Comparison of ENCODE assay signal across 8 cellular contexts in genomic region chr2:80073134-80073561, GRCh38.
DNase-seq lines count a peak whose midpoint lies in the region; ATAC-seq, FAIRE-seq and TF ChIP-seq lines count a peak whose summit lies in the region.

No MANE protein-coding gene starts in this region.

- 12% methylated on average over 2 of the region's 2 CpGs for WGBS in hepatocyte (ENCODE audit: low lambda C conversion rate, missing lambda C conversion rate)

- H3K27me3 ChIP-seq in astrocyte (ENCODE audit: insufficient read depth, low read length), result no peaks in the 10 kb centered on the region
- no peaks in the 10 kb centered on the region for H3K27me3 ChIP-seq in hepatocyte

- no peaks in the 10 kb centered on the region for H3K9me3 Mint-ChIP-seq in astrocyte (ENCODE audit: unreplicated experiment)

- H3K9ac ChIP-seq in astrocyte (ENCODE audit: low read length), result no peak overlapping the region

- H3K79me2 ChIP-seq in astrocyte (ENCODE audit: insufficient read depth, low read length), result no peaks in the 10 kb centered on the region
- H3K79me2 ChIP-seq in hepatocyte, result no peaks in the 10 kb centered on the region

- peak; percentile 71 for ATAC-seq in HG03159 (IDR thresholded peaks at IDR 0.05; ENCODE audit: unreplicated experiment)

- H3K27ac ChIP-seq in astrocyte (ENCODE audit: low read depth, low read length) (no peak overlapping the region), hepatocyte (no peak overlapping the region)

- H3K9me3 ChIP-seq in astrocyte (ENCODE audit: insufficient read depth, low read depth, low read length) (no peaks in the 10 kb centered on the region), hepatocyte (ENCODE audit: low read depth) (no peaks in the 10 kb centered on the region)

- H2AFZ ChIP-seq in astrocyte (ENCODE audit: low read depth, low read length) (no peak overlapping the region), hepatocyte (no peak overlapping the region)

- no peaks in the 10 kb centered on the region for H3K36me3 Mint-ChIP-seq in astrocyte (ENCODE audit: low read depth, unreplicated experiment)

- DNase-seq in AG20443 (ENCODE audit: low spot score) (peak; percentile 65), NCI-H526 treated with DMSO at 0.1 percent for 48 hours (lab: John Stamatoyannopoulos, UW) (peak; percentile 35), astrocyte (ENCODE audit: low read depth) (peak; percentile 25), hepatocyte (ENCODE audit: low spot score) (peak; percentile 83), stromal cell of bone marrow (ENCODE audit: low read depth) (peak; percentile 43)
- DNase-seq in stimulated activated CD4-positive, alpha-beta T cell treated with anti-CD3 and anti-CD28 coated beads, Interleukin-4, amount 100 ng/mL, for 4 hours, result no peak

- H3K36me3 ChIP-seq in astrocyte (ENCODE audit: insufficient read depth, low read length) (no peaks in the 10 kb centered on the region), hepatocyte (replicated peaks; ENCODE audit: insufficient read depth, low read depth) (no peaks in the 10 kb centered on the region)

- H4K20me1 ChIP-seq in astrocyte (ENCODE audit: insufficient read depth, low read length), result no peaks in the 10 kb centered on the region
- no peaks in the 10 kb centered on the region for H4K20me1 ChIP-seq in hepatocyte (ENCODE audit: insufficient read depth, poor library complexity, severe bottlenecking)

- no peak overlapping the region for H3K4me3 Mint-ChIP-seq in astrocyte (ENCODE audit: unreplicated experiment)

- H3K27me3 Mint-ChIP-seq in astrocyte (ENCODE audit: low read depth, unreplicated experiment), result peaks cover 15% of the 10 kb centered on the region

- TF ChIP-seq CTCF in GM12872 (IDR thresholded peaks at IDR 0.05; ENCODE audit: insufficient read depth, low read depth, low read length) (peak; percentile 64), astrocyte (IDR thresholded peaks at IDR 0.05; ENCODE audit: insufficient read depth, low read depth, low read length) (peak; percentile 63), hepatocyte (IDR thresholded peaks at IDR 0.05; ENCODE audit: poor library complexity) (peak; percentile 75)

- H3K27ac Mint-ChIP-seq in astrocyte (ENCODE audit: unreplicated experiment), result peak overlapping the region; percentile 14

- H3K4me3 ChIP-seq in astrocyte (ENCODE audit: insufficient read depth, low read depth, low read length) (no peak overlapping the region), hepatocyte (no peak overlapping the region)

- no peaks in the 10 kb centered on the region for H3K9me2 ChIP-seq in hepatocyte (replicated peaks; ENCODE audit: insufficient read depth)

- H3K4me2 ChIP-seq in astrocyte (ENCODE audit: low read length) (no peak overlapping the region), hepatocyte (no peak overlapping the region)

- H3K4me1 Mint-ChIP-seq in astrocyte (ENCODE audit: low read depth, unreplicated experiment), result no peaks in the 10 kb centered on the region

- peak; percentile 82 for FAIRE-seq in astrocyte (lab: Jason Lieb, UNC)

- no peaks in the 10 kb centered on the region for H3K4me1 ChIP-seq in astrocyte (ENCODE audit: insufficient read depth, low read length)
- H3K4me1 ChIP-seq in hepatocyte (ENCODE audit: insufficient read depth), result no peaks in the 10 kb centered on the region

Comparison
In these comparisons a context has a peak if more than half of its experiments do, and no peak if none do; other contexts are left out.
1. DNase-seq: peak in AG20443 (single experiment), NCI-H526 treated with DMSO at 0.1 percent for 48 hours (single experiment), astrocyte (single experiment), hepatocyte (single experiment) and stromal cell of bone marrow (single experiment); none in stimulated activated CD4-positive, alpha-beta T cell treated with anti-CD3 and anti-CD28 coated beads, Interleukin-4, amount 100 ng/mL, for 4 hours (0 of 2).
2. Peak in every context shown above with its lines, with median percentiles within 50 percentile points of each other: CTCF ChIP-seq.